ENCODE assay signal across 23 cellular contexts in the genomic region with DNA sequence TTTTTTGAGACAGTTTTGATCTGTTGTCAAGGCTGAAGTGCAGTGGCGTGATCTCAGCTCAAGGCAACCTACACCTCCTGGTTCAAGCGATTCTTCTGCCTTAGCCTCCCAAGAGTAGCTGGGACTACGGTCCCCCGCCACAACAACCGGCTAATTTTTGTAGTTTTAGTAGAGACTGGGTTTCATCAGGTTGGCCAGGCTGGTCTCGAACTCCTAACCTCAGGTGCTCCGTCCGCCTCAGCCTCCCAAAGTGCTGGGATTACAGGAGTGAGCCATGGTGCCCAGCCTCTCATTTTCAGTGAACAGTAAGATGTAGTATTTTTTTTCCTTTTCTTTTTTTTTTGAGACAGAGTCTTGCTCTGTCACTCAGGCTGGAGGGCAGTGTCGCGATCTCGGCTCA. TPM values are rescaled to one million over a fixed set of nuclear protein-coding genes. Genes with fewer than 3 reads are reported as not detected.
DNase-seq lines count a peak whose midpoint lies in the region; ATAC-seq, FAIRE-seq and TF ChIP-seq lines count a peak whose summit lies in the region.
"Had no signal": no experiment of that assay in that cellular context is flagged by ENCODE, and none has a peak within 500 bp of the region (broad histone marks: within the 10 kb centered on the region; RNA-seq: fewer than 3 reads in every experiment).

No MANE protein-coding gene starts in this region.

- POLR2A ChIA-PET in GM12878 (lab: Charles Lee), result interaction anchor here (0.6 to 1.3 kb wide), 3 partner anchors 8 to 20 kb away, joined by 3 to 4 read pairs (median 3); partner anchors contain the start of genes JPT1 and SUMO2

- no peaks in the 10 kb centered on the region for H3K4me1 ChIP-seq in GM12878 (ENCODE audit: control insufficient read depth, insufficient read depth, low read length)
- H3K4me1 ChIP-seq: SJSA1 had no signal

- SMC1A ChIA-PET in GM12878 (lab: Charles Lee; ENCODE audit: uncharacterized antibody, unreplicated experiment), result interaction anchor here (1.4 to 3.5 kb wide), 2 partner anchors 61 to 105 kb away, joined by 3 to 26 read pairs; no protein-coding TSS in a partner anchor

- no peak overlapping the region for H3K4me2 ChIP-seq in GM12878 (ENCODE audit: control insufficient read depth, insufficient read depth)

- no peak for DNase-seq in activated naive CD4-positive, alpha-beta T cell treated with anti-CD3 and anti-CD28 coated beads for 36 hours
- DNase-seq in activated naive CD4-positive, alpha-beta T cell (lab: John Stamatoyannopoulos, UW), result no peak
- no peak for DNase-seq in GM12878 (ENCODE audit: low read depth, low spot score)
- no peak for DNase-seq in mesothelial cell of epicardium (ENCODE audit: low spot score in 2 of 2, unreplicated experiment in 2 of 2)
- no peak for DNase-seq in NCI-H2029 treated with DMSO at 0.1 percent for 48 hours (lab: John Stamatoyannopoulos, UW)
- DNase-seq in NK-92 (lab: John Stamatoyannopoulos, UW; ENCODE audit: unreplicated experiment), result no peak
- DNase-seq: Calu3; CD8-positive, alpha-beta memory T cell; H7; Karpas-422; NCI-H1694; NCI-H2081 treated with DMSO at 0.1 percent for 48 hours; NCI-H2171 treated with DMSO at 0.1 percent for 48 hours; NCI-H524 treated with DMSO at 0.1 percent for 48 hours; NCI-H82; Peyer's patch had no signal

- no peaks in the 10 kb centered on the region for H3K9me3 ChIP-seq in GM12878 (replicated peaks; ENCODE audit: control insufficient read depth, insufficient read depth, low read length)
- H3K9me3 ChIP-seq: Peyer's patch, SJSA1 had no signal

- no peak overlapping the region for H3K27ac ChIP-seq in GM12878 (ENCODE audit: control insufficient read depth, insufficient read depth)
- H3K27ac ChIP-seq: C4-2B, Peyer's patch, SJSA1 had no signal

- no peak for TF ChIP-seq CTCF in GM12878 (IDR thresholded peaks at IDR 0.05 in 2 of 3, conservative IDR thresholded peaks at IDR 0.05 in 1 of 3; ENCODE audit: control insufficient read depth in 2 of 3, extremely low read depth in 1 of 3, insufficient read depth in 1 of 3, low read depth in 3 of 3, low read length in 3 of 3)
- TF ChIP-seq CTCF in mesothelial cell of epicardium (IDR thresholded peaks at IDR 0.05; ENCODE audit: unreplicated experiment), result no peak

- CTCF ChIA-PET in activated naive CD4-positive, alpha-beta T cell treated with anti-CD3 and anti-CD28 coated beads for 36 hours (lab: Charles Lee), result interaction anchor here (1.8 to 9.4 kb wide), 4 partner anchors 12 to 213 kb away, joined by 4 to 94 read pairs (median 33); no protein-coding TSS in a partner anchor
- CTCF ChIA-PET in GM12878 (lab: Yijun Ruan, JAX), result interaction anchor here (1.5 to 10.6 kb wide), 5 partner anchors 44 to 213 kb away, joined by 3 to 199 read pairs (median 10); partner anchors contain the start of gene NT5C

- ATAC-seq in GM12878, result no peak
- ATAC-seq in GM18520 (IDR thresholded peaks at IDR 0.05; ENCODE audit: unreplicated experiment), result no peak
- ATAC-seq: Right ventricle myocardium inferior had no signal

- WGBS in GM12878 (ENCODE audit: insufficient coverage, insufficient replicate concordance, low lambda C conversion rate, missing lambda C conversion rate), result 96% methylated on average over 11 of the region's 11 CpGs

- H2AFZ ChIP-seq in GM12878 (ENCODE audit: control insufficient read depth, low read depth, low read length), result no peak overlapping the region

- H3K4me3 ChIP-seq in GM12878, result no peak overlapping the region
- H3K4me3 ChIP-seq: Peyer's patch, SJSA1 had no signal

- no peaks in the 10 kb centered on the region for H3K27me3 ChIP-seq in GM12878 (replicated peaks in 1 of 2; ENCODE audit: control insufficient read depth in 2 of 2, insufficient read depth in 2 of 2, low read length in 1 of 2)
- H3K27me3 ChIP-seq: Peyer's patch, SJSA1 had no signal

- no peak overlapping the region for H3K9ac ChIP-seq in GM12878 (ENCODE audit: control insufficient read depth, insufficient read depth, low read length)

- H3K79me2 ChIP-seq in GM12878 (ENCODE audit: control insufficient read depth, insufficient read depth, low read length), result peaks cover 44% of the 10 kb centered on the region

- FAIRE-seq in GM12878 (lab: Jason Lieb, UNC), result no peak
- FAIRE-seq: A204.1, G401.6 had no signal

- peaks cover 7 to 34% of the 10 kb centered on the region in 2 experiments for H3K36me3 ChIP-seq in GM12878 (ENCODE audit: control insufficient read depth in 2 of 2, insufficient read depth in 2 of 2, low read length in 1 of 2)

- BruUV-seq in GM12878 (replicated peaks; lab: Mats Ljungman, UMichigan), result no TSS peak

- RAD21 ChIA-PET in GM12878 (lab: Charles Lee; ENCODE audit: unreplicated experiment), result interaction anchor here (1.2 to 2.8 kb wide), 3 partner anchors 25 to 214 kb away, joined by 3 to 11 read pairs (median 7); no protein-coding TSS in a partner anchor

- intact Hi-C loops in activated naive CD4-positive, alpha-beta T cell treated with anti-CD3 and anti-CD28 coated beads for 36 hours (cut with micrococcal nuclease), result no loop called here
- intact Hi-C loops in GM12878 (cut with micrococcal nuclease; ENCODE audit: unreplicated experiment), result no loop called here

- H3K27me3 Mint-ChIP-seq in activated naive CD4-positive, alpha-beta T cell treated with anti-CD3 and anti-CD28 coated beads for 36 hours (ENCODE audit: low read depth), result no peaks in the 10 kb centered on the region
- no peaks in the 10 kb centered on the region for H3K27me3 Mint-ChIP-seq in mesothelial cell of epicardium (ENCODE audit: low read depth)
- H3K27me3 Mint-ChIP-seq: CD8-positive, alpha-beta memory T cell; IgD-negative memory B cell had no signal

- in situ Hi-C loops in GM12878 (cut with MboI), result no loop called here

- H4K20me1 ChIP-seq in GM12878 (ENCODE audit: control insufficient read depth, insufficient read depth), result no peaks in the 10 kb centered on the region

- TF ChIP-seq POLR2A in GM12878 (IDR thresholded peaks at IDR 0.05; ENCODE audit: low read depth, low read length), result no peak

- peak overlapping the region; percentile 46 for H3K27ac Mint-ChIP-seq in activated naive CD4-positive, alpha-beta T cell treated with anti-CD3 and anti-CD28 coated beads for 36 hours
- H3K27ac Mint-ChIP-seq in mesothelial cell of epicardium, result peak overlapping the region; percentile 6
- H3K27ac Mint-ChIP-seq: IgD-negative memory B cell had no signal

- peaks cover 42% of the 10 kb centered on the region for H3K36me3 Mint-ChIP-seq in activated naive CD4-positive, alpha-beta T cell treated with anti-CD3 and anti-CD28 coated beads for 36 hours (ENCODE audit: low read depth)
- H3K36me3 Mint-ChIP-seq in mesothelial cell of epicardium, result peaks cover 19% of the 10 kb centered on the region
- H3K36me3 Mint-ChIP-seq: IgD-negative memory B cell had no signal

- no peak for TF ChIP-seq RAD21 in GM12878 (IDR thresholded peaks at IDR 0.05; ENCODE audit: insufficient read depth, low read depth, low read length)

- H3K9me3 Mint-ChIP-seq in activated naive CD4-positive, alpha-beta T cell treated with anti-CD3 and anti-CD28 coated beads for 36 hours, result no peaks in the 10 kb centered on the region
- no peaks in the 10 kb centered on the region for H3K9me3 Mint-ChIP-seq in mesothelial cell of epicardium
- H3K9me3 Mint-ChIP-seq: CD8-positive, alpha-beta memory T cell; IgD-negative memory B cell had no signal

- no peak for TF ChIP-seq EP300 in GM12878 (IDR thresholded peaks at IDR 0.05; ENCODE audit: borderline replicate concordance in 1 of 2, control insufficient read depth in 1 of 2, low read depth in 2 of 2, low read length in 2 of 2)

- peaks cover 38% of the 10 kb centered on the region for H3K4me1 Mint-ChIP-seq in activated naive CD4-positive, alpha-beta T cell treated with anti-CD3 and anti-CD28 coated beads for 36 hours (ENCODE audit: low read depth)
- H3K4me1 Mint-ChIP-seq in mesothelial cell of epicardium, result no peaks in the 10 kb centered on the region

- no peak overlapping the region for H3K4me3 Mint-ChIP-seq in activated naive CD4-positive, alpha-beta T cell treated with anti-CD3 and anti-CD28 coated beads for 36 hours
- no peak overlapping the region for H3K4me3 Mint-ChIP-seq in mesothelial cell of epicardium
- H3K4me3 Mint-ChIP-seq: CD8-positive, alpha-beta memory T cell; IgD-negative memory B cell had no signal

RNA-seq across cellular contexts. Expression of gene SUMO2, which starts 7.8 kb away (rescaled TPM):
- 100 to 1,000 TPM; 633 to 688 TPM for total RNA-seq in activated naive CD4-positive, alpha-beta T cell treated with anti-CD3 and anti-CD28 coated beads for 36 hours
- total RNA-seq in GM12878 (2013; cell fraction: nucleolus; rRNA removed), result 19.8 and 21.3 TPM in 2 replicates
- total RNA-seq in GM12878 (2014; rRNA removed) (163 and 207 TPM in 2 replicates), GM12878 (2014; rRNA removed; fragmentation: Illumina TruSeq; extraction: Trizol) (312 and 322 TPM in 2 replicates), GM12878 (2021) (506 and 514 TPM in 2 replicates), mesothelial cell of epicardium (542 to 571 TPM (median 565 TPM) in 3 replicates)
- polyA plus RNA-seq in GM12878 (2011; ENCODE audit: low read depth), result 65.4 TPM
- polyA plus RNA-seq in GM12878 (2011; rRNA removed) (603 and 801 TPM in 2 replicates), GM12878 (2014; fragmentation: Illumina TruSeq; extraction: Trizol) (265 and 335 TPM in 2 replicates), GM12878 (2014; fragmentation: Nextera tagmentation; extraction: Ambion mirVana) (100 to 1,000 TPM; 709 to 767 TPM), GM12878 (2014; rRNA removed) (232 and 249 TPM in 2 replicates), GM12878 (2016; fragmentation: Nextera tagmentation; extraction: Ambion mirVana) (100 to 1,000 TPM; 755 to 803 TPM)
- 90.6 and 121 TPM in 2 replicates for polyA plus RNA-seq in GM12878 (2011; cell fraction: cytosol; rRNA removed)
- 80.5 and 124 TPM in 2 replicates for polyA plus RNA-seq in GM12878 (2011; cell fraction: nucleus; rRNA removed)
- polyA plus RNA-seq in GM12878 (2012), result 224 and 225 TPM in 2 replicates
- polyA minus RNA-seq in GM12878 (2011; rRNA and poly(A)+ RNA removed), result 63.9 and 102 TPM in 2 replicates
- polyA minus RNA-seq in GM12878 (2011; cell fraction: cytosol; rRNA and poly(A)+ RNA removed), result 148 and 173 TPM in 2 replicates
- polyA minus RNA-seq in GM12878 (2011; cell fraction: nucleus; rRNA and poly(A)+ RNA removed), result 13.5 and 14.2 TPM in 2 replicates

RNA-seq across cellular contexts. Expression of gene JPT1, which starts 20.7 kb away (rescaled TPM):
- 100 to 1,000 TPM; 242 to 258 TPM for total RNA-seq in activated naive CD4-positive, alpha-beta T cell treated with anti-CD3 and anti-CD28 coated beads for 36 hours
- 43.4 and 56.9 TPM in 2 replicates for total RNA-seq in GM12878 (2013; cell fraction: nucleolus; rRNA removed)
- total RNA-seq in GM12878 (2014; rRNA removed) (150 and 158 TPM in 2 replicates), GM12878 (2014; rRNA removed; fragmentation: Illumina TruSeq; extraction: Trizol) (324 and 357 TPM in 2 replicates), GM12878 (2021) (316 and 327 TPM in 2 replicates), mesothelial cell of epicardium (121 to 132 TPM (median 124 TPM) in 3 replicates)
- 208 TPM for polyA plus RNA-seq in GM12878 (2011; ENCODE audit: low read depth)
- polyA plus RNA-seq in GM12878 (2011; rRNA removed) (79.7 and 112 TPM in 2 replicates), GM12878 (2014; fragmentation: Illumina TruSeq; extraction: Trizol) (101 and 318 TPM in 2 replicates), GM12878 (2014; fragmentation: Nextera tagmentation; extraction: Ambion mirVana) (100 to 1,000 TPM in 1 of 2 experiments, 10 to 100 TPM in 1; 95.9 to 140 TPM), GM12878 (2014; rRNA removed) (339 and 341 TPM in 2 replicates), GM12878 (2016; fragmentation: Nextera tagmentation; extraction: Ambion mirVana) (100 to 1,000 TPM; 648 to 651 TPM)
- 288 and 290 TPM in 2 replicates for polyA plus RNA-seq in GM12878 (2011; cell fraction: cytosol; rRNA removed)
- 199 and 203 TPM in 2 replicates for polyA plus RNA-seq in GM12878 (2011; cell fraction: nucleus; rRNA removed)
- 277 and 284 TPM in 2 replicates for polyA plus RNA-seq in GM12878 (2012)
- polyA minus RNA-seq in GM12878 (2011; rRNA and poly(A)+ RNA removed), result 39.5 and 98.5 TPM in 2 replicates
- polyA minus RNA-seq in GM12878 (2011; cell fraction: cytosol; rRNA and poly(A)+ RNA removed), result 111 and 140 TPM in 2 replicates
- 46.9 and 65.1 TPM in 2 replicates for polyA minus RNA-seq in GM12878 (2011; cell fraction: nucleus; rRNA and poly(A)+ RNA removed)

RNA-seq across cellular contexts. Expression of gene NUP85, which starts 30.5 kb away (rescaled TPM):
- total RNA-seq in activated naive CD4-positive, alpha-beta T cell treated with anti-CD3 and anti-CD28 coated beads for 36 hours, result 100 to 1,000 TPM; 112 to 116 TPM
- 89.4 and 98.6 TPM in 2 replicates for total RNA-seq in GM12878 (2013; cell fraction: nucleolus; rRNA removed)
- total RNA-seq in GM12878 (2014; rRNA removed), result 47.1 and 57.8 TPM in 2 replicates
- 52.9 and 54.0 TPM in 2 replicates for total RNA-seq in GM12878 (2014; rRNA removed; fragmentation: Illumina TruSeq; extraction: Trizol)
- total RNA-seq in GM12878 (2021), result 82.5 and 97.9 TPM in 2 replicates
- 58.6 TPM for polyA plus RNA-seq in GM12878 (2011; ENCODE audit: low read depth)
- 80.8 and 92.9 TPM in 2 replicates for polyA plus RNA-seq in GM12878 (2011; rRNA removed)
- 112 and 130 TPM in 2 replicates for polyA plus RNA-seq in GM12878 (2011; cell fraction: cytosol; rRNA removed)
- 362 and 389 TPM in 2 replicates for polyA plus RNA-seq in GM12878 (2011; cell fraction: nucleus; rRNA removed)
- 37.7 and 46.3 TPM in 2 replicates for polyA plus RNA-seq in GM12878 (2012)
- 59.6 and 65.9 TPM in 2 replicates for polyA plus RNA-seq in GM12878 (2014; fragmentation: Illumina TruSeq; extraction: Trizol)
- polyA plus RNA-seq in GM12878 (2014; fragmentation: Nextera tagmentation; extraction: Ambion mirVana), result 100 to 1,000 TPM; 127 to 135 TPM
- polyA plus RNA-seq in GM12878 (2014; rRNA removed), result 83.2 and 87.8 TPM in 2 replicates
- polyA plus RNA-seq in GM12878 (2016; fragmentation: Nextera tagmentation; extraction: Ambion mirVana), result 100 to 1,000 TPM; 103 to 104 TPM
- polyA minus RNA-seq in GM12878 (2011; rRNA and poly(A)+ RNA removed), result 80.2 and 80.8 TPM in 2 replicates
- polyA minus RNA-seq in GM12878 (2011; cell fraction: cytosol; rRNA and poly(A)+ RNA removed), result 24.1 and 34.9 TPM in 2 replicates
- 54.2 and 98.1 TPM in 2 replicates for polyA minus RNA-seq in GM12878 (2011; cell fraction: nucleus; rRNA and poly(A)+ RNA removed)
- total RNA-seq in mesothelial cell of epicardium, result 69.6 to 79.7 TPM (median 71.9 TPM) in 3 replicates

RNA-seq across cellular contexts. Expression of gene NT5C, which starts 43.5 kb away (rescaled TPM):
- 10 to 100 TPM; 49.7 to 55.2 TPM for total RNA-seq in activated naive CD4-positive, alpha-beta T cell treated with anti-CD3 and anti-CD28 coated beads for 36 hours
- 22.0 and 36.6 TPM in 2 replicates for total RNA-seq in GM12878 (2013; cell fraction: nucleolus; rRNA removed)
- total RNA-seq in GM12878 (2014; rRNA removed) (115 and 144 TPM in 2 replicates), GM12878 (2014; rRNA removed; fragmentation: Illumina TruSeq; extraction: Trizol) (41.6 and 43.7 TPM in 2 replicates), GM12878 (2021) (86.3 and 88.5 TPM in 2 replicates), mesothelial cell of epicardium (44.3 to 51.0 TPM (median 46.8 TPM) in 3 replicates)
- 15.1 TPM for polyA plus RNA-seq in GM12878 (2011; ENCODE audit: low read depth)
- polyA plus RNA-seq in GM12878 (2011; rRNA removed) (17.4 and 40.2 TPM in 2 replicates), GM12878 (2014; fragmentation: Illumina TruSeq; extraction: Trizol) (10.4 and 24.2 TPM in 2 replicates), GM12878 (2014; fragmentation: Nextera tagmentation; extraction: Ambion mirVana) (1 to 10 TPM; 3.7 to 9.8 TPM), GM12878 (2014; rRNA removed) (158 and 188 TPM in 2 replicates), GM12878 (2016; fragmentation: Nextera tagmentation; extraction: Ambion mirVana) (100 to 1,000 TPM; 116 to 129 TPM)
- polyA plus RNA-seq in GM12878 (2011; cell fraction: cytosol; rRNA removed), result 45.1 and 76.6 TPM in 2 replicates
- 82.6 and 87.6 TPM in 2 replicates for polyA plus RNA-seq in GM12878 (2011; cell fraction: nucleus; rRNA removed)
- 49.7 and 55.2 TPM in 2 replicates for polyA plus RNA-seq in GM12878 (2012)
- polyA minus RNA-seq in GM12878 (2011; rRNA and poly(A)+ RNA removed), result 10.6 and 15.4 TPM in 2 replicates
- 7.4 and 11.4 TPM in 2 replicates for polyA minus RNA-seq in GM12878 (2011; cell fraction: cytosol; rRNA and poly(A)+ RNA removed)
- 20.4 and 32.2 TPM in 2 replicates for polyA minus RNA-seq in GM12878 (2011; cell fraction: nucleus; rRNA and poly(A)+ RNA removed)
